21 cellular contexts compared by ENCODE assay signal in the genomic region with DNA sequence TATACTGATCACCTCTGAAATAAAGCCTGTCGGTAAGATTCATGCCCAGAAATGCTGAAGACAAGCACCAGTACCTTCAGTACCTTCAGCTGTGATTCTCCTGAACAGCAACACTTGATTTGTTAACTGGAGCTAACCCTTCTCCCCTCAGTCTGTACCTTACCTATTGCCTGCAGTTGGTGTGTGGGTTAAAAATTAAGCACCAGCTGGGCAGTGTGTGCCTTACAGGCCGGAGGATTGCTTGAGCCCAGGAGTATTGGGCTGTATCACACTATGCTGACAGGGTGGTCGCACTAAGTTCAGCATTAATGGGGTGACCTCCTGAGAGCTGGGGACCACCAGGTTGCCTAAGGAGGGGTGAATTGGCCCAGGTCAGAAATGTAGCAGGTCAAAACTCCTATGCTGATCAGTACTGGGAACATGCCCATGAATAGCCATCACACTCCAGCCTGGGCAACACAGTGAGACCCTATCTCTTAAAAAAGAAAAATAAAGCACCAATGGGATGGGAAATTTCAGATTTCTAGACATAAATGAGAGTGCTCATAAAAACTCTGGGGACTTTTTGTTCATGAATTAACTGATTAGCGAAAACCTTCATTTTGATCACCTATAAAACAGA.
DNase-seq lines count a peak whose midpoint lies in the region; ATAC-seq, FAIRE-seq and TF ChIP-seq lines count a peak whose summit lies in the region.
"Had no signal": no experiment of that assay in that cellular context is flagged by ENCODE, and none has a peak within 500 bp of the region (broad histone marks: within the 10 kb centered on the region; RNA-seq: fewer than 3 reads in every experiment).

No MANE protein-coding gene starts in this region.

- CTCF ChIA-PET in Panc1 (lab: Charles Lee) (no interaction called here), HepG2 (lab: Yijun Ruan, JAX; ENCODE audit: low intra/inter-chr PET ratio, low total read pairs) (no interaction called here)

- H2AFZ ChIP-seq in HepG2 (ENCODE audit: low read length) (no peak overlapping the region), osteoblast (ENCODE audit: low read length) (no peak overlapping the region)

- no peaks in the 10 kb centered on the region for H3K27me3 ChIP-seq in Panc1 (ENCODE audit: control insufficient read depth, insufficient read depth, low read length)
- no peaks in the 10 kb centered on the region for H3K27me3 ChIP-seq in HepG2 (ENCODE audit: control insufficient read depth in 1 of 2, insufficient read depth in 2 of 2, low read length in 2 of 2)
- H3K27me3 ChIP-seq in pancreas, result no peaks in the 10 kb centered on the region
- H3K27me3 ChIP-seq in osteoblast (ENCODE audit: insufficient read depth, low read length), result no peaks in the 10 kb centered on the region
- H3K27me3 ChIP-seq: BLaER1 treated with 17β-estradiol and CSF1 and Interleukin-3, amounts not matched to agents 10 nM and 100 nM had no signal

- no peak for TF ChIP-seq CTCF in CD14-positive monocyte (IDR thresholded peaks at IDR 0.05)
- TF ChIP-seq CTCF in Panc1 (IDR thresholded peaks at IDR 0.05), result no peak
- no peak for TF ChIP-seq CTCF in HepG2 (CRISPR knock-in tag; IDR thresholded peaks at IDR 0.05)
- no peak for TF ChIP-seq CTCF in pancreas (IDR thresholded peaks at IDR 0.05)
- no peak for TF ChIP-seq CTCF in osteoblast (IDR thresholded peaks at IDR 0.05; ENCODE audit: extremely low read depth, low read depth, low read length)

- DNase-seq in CD14-positive monocyte (ENCODE audit: low spot score) (no peak), Panc1 (ENCODE audit: low read depth, low spot score) (no peak), HepG2 (ENCODE audit: low spot score) (no peak), pancreas (no peak), DMS153 (lab: John Stamatoyannopoulos, UW) (no peak), osteoblast (ENCODE audit: insufficient read length, low spot score, missing footprints) (no peak), D341Med (ENCODE audit: low spot score) (no peak)
- DNase-seq: DND-41, HFFc6, MV-4-11, NCI-H187, NCI-H2107, NCI-H510A treated with DMSO at 0.1 percent for 48 hours, NCI-H82, OCI-M1, RPMI8226, SIG-M5 had no signal

- H4K20me1 ChIP-seq in HepG2 (ENCODE audit: insufficient read depth, low read length) (peaks cover 93% of the 10 kb centered on the region), osteoblast (ENCODE audit: insufficient read depth, low read length) (peaks cover 27% of the 10 kb centered on the region)

- peak overlapping the region in 6 of 7 donors; percentile 16 to 79 (median 44) for H3K27ac Mint-ChIP-seq in CD14-positive monocyte

- H3K4me1 ChIP-seq in Panc1 (ENCODE audit: control insufficient read depth, insufficient read depth, low read length), result peaks cover 9% of the 10 kb centered on the region; the same call in 1 of the 2 replicates
- H3K4me1 ChIP-seq in HepG2 (ENCODE audit: insufficient read depth, low read length), result peaks cover 29% of the 10 kb centered on the region; the same call in 1 of the 2 replicates
- no peaks in the 10 kb centered on the region for H3K4me1 ChIP-seq in pancreas
- H3K4me1 ChIP-seq in osteoblast (ENCODE audit: insufficient read depth, low read length), result no peaks in the 10 kb centered on the region

- H3K36me3 ChIP-seq in Panc1 (ENCODE audit: control insufficient read depth, insufficient read depth, low read length), result no peaks in the 10 kb centered on the region
- peaks cover 23 to 68% of the 10 kb centered on the region in 2 experiments for H3K36me3 ChIP-seq in HepG2 (replicated peaks in 1 of 2; ENCODE audit: control insufficient read depth in 1 of 2, insufficient read depth in 2 of 2, low read length in 2 of 2)
- H3K36me3 ChIP-seq in pancreas, result no peaks in the 10 kb centered on the region
- peaks cover 19% of the 10 kb centered on the region for H3K36me3 ChIP-seq in osteoblast (ENCODE audit: insufficient read depth, low read length)

- FAIRE-seq in HepG2 (lab: Jason Lieb, UNC) (no peak), pancreas (lab: Jason Lieb, UNC) (no peak)
- FAIRE-seq: A549, H54 had no signal

- 100% methylated on average over 3 of the region's 4 CpGs for WGBS in HepG2 (ENCODE audit: low lambda C conversion rate)
- 74 to 77% methylated on average over 4 of the region's 4 CpGs for WGBS in pancreas, 2 donors

- H3K9ac ChIP-seq in HepG2 (ENCODE audit: insufficient read depth, low read depth, low read length), result no peak overlapping the region
- H3K9ac ChIP-seq: BLaER1 treated with 17β-estradiol and CSF1 and Interleukin-3, amounts not matched to agents 10 nM and 100 nM; KMS-11 had no signal

- H3K27ac ChIP-seq in Panc1 (ENCODE audit: low read length), result no peak overlapping the region
- H3K27ac ChIP-seq in HepG2 (ENCODE audit: extremely low read length, insufficient read depth, low read length), result no peak overlapping the region
- H3K27ac ChIP-seq in pancreas, result no peak overlapping the region
- no peak overlapping the region for H3K27ac ChIP-seq in osteoblast (ENCODE audit: low read depth, low read length)
- H3K27ac ChIP-seq: BLaER1 treated with 17β-estradiol and CSF1 and Interleukin-3, amounts not matched to agents 10 nM and 100 nM; KMS-11 had no signal

- peaks cover 0 to 8% (median 5%) of the 10 kb centered on the region in 7 donors for H3K9me3 Mint-ChIP-seq in CD14-positive monocyte

- peaks cover 4% of the 10 kb centered on the region; the same call in 1 of the 2 replicates for H3K9me3 ChIP-seq in Panc1 (ENCODE audit: control insufficient read depth, insufficient read depth, low read depth, low read length)
- H3K9me3 ChIP-seq in HepG2 (ENCODE audit: low read length), result peaks cover 10% of the 10 kb centered on the region; the same call in 1 of the 2 replicates
- H3K9me3 ChIP-seq in pancreas, result no peaks in the 10 kb centered on the region
- no peaks in the 10 kb centered on the region for H3K9me3 ChIP-seq in osteoblast (ENCODE audit: low read depth, low read length)

- in situ Hi-C loops in Panc1 (cut with HindIII; ENCODE audit: low pct_unique_long_range_greater_than_20kb, low sequenced_read_pairs) (no loop called here), HepG2 (cut with HindIII; ENCODE audit: extremely low pct_ligation_motif_present, low pct_unique_long_range_greater_than_20kb) (no loop called here)

- intact Hi-C loops in CD14-positive monocyte (cut with micrococcal nuclease), result no loop called here
- intact Hi-C loops in Panc1 (cut with micrococcal nuclease; ENCODE audit: unreplicated experiment), result no loop called here
- intact Hi-C loops in HepG2 (cut with micrococcal nuclease; ENCODE audit: unreplicated experiment), result no loop called here
- intact Hi-C loops in pancreas (cut with DNase I), result no loop called here

- ATAC-seq in Panc1, result peak; percentile 49; the same call in 1 of the 2 replicates
- peak; percentile 55 for ATAC-seq in HepG2
- peak; percentile 53 to 73 (median 58) for ATAC-seq in pancreas

- TF ChIP-seq RAD21 in HepG2 (CRISPR knock-in tag; IDR thresholded peaks at IDR 0.05), result no peak

- H3K4me1 Mint-ChIP-seq in CD14-positive monocyte, result peaks cover 14% of the 10 kb centered on the region

- POLR2A ChIA-PET in Panc1 (lab: Charles Lee), result interaction anchor here (1.4 kb wide), 1 partner anchor 15 kb away, joined by 5 read pairs; no protein-coding TSS in a partner anchor
- POLR2A ChIA-PET in HepG2 (lab: Yijun Ruan, JAX), result no interaction called here

- TF ChIP-seq EP300 in HepG2 (IDR thresholded peaks at IDR 0.05; ENCODE audit: low read depth in 2 of 2, low read length in 2 of 2) (no peak), HepG2 (CRISPR knock-in tag; IDR thresholded peaks at IDR 0.05; ENCODE audit: borderline replicate concordance) (no peak)

- no peak overlapping the region for H3K4me2 ChIP-seq in HepG2 (ENCODE audit: low read depth, low read length)
- H3K4me2 ChIP-seq in osteoblast (ENCODE audit: insufficient read depth, low read length), result no peak overlapping the region
- H3K4me2 ChIP-seq: A549; BLaER1 treated with 17β-estradiol and CSF1 and Interleukin-3, amounts not matched to agents 10 nM and 100 nM; KMS-11 had no signal

- H3K4me3 Mint-ChIP-seq in CD14-positive monocyte, result no peak overlapping the region
- H3K4me3 Mint-ChIP-seq: HFFc6 had no signal

- BruUV-seq in Panc1 (replicated peaks; lab: Mats Ljungman, UMichigan), result no TSS peak
- BruUV-seq in HepG2 (replicated peaks; lab: Mats Ljungman, UMichigan), result no TSS peak

- peaks cover 25 to 42% of the 10 kb centered on the region in 2 donors for H3K36me3 Mint-ChIP-seq in CD14-positive monocyte

- no peaks in the 10 kb centered on the region for H3K27me3 Mint-ChIP-seq in CD14-positive monocyte (ENCODE audit: low read depth in 3 of 3)

- H3K4me3 ChIP-seq in Panc1 (ENCODE audit: low read depth in 2 of 2, low read length in 2 of 2) (no peak overlapping the region), HepG2 (replicated peaks in 1 of 3; ENCODE audit: insufficient read depth in 1 of 3, low read depth in 2 of 3, low read length in 3 of 3) (no peak overlapping the region), pancreas (no peak overlapping the region), osteoblast (ENCODE audit: insufficient read depth, low read length) (no peak overlapping the region)
- H3K4me3 ChIP-seq: A549; BLaER1 treated with 17β-estradiol and CSF1 and Interleukin-3, amounts not matched to agents 10 nM and 100 nM had no signal

- TF ChIP-seq POLR2A in HepG2 (IDR thresholded peaks at IDR 0.05; ENCODE audit: insufficient read depth in 1 of 2, low read depth in 2 of 2, low read length in 2 of 2), result 0 out of 4 replicates have a peak, but pooled peaks of 1 of the 2 experiments have one; percentile 20

- H3K79me2 ChIP-seq in HepG2 (ENCODE audit: insufficient read depth, low read length) (peaks cover 95% of the 10 kb centered on the region), osteoblast (ENCODE audit: insufficient read depth, low read length) (peaks cover 95% of the 10 kb centered on the region)

TF ChIP-seq in HepG2, 621 proteins besides CTCF, POLR2A, EP300 and RAD21:
- TF ChIP-seq ZNF138 (CRISPR knock-in tag; IDR thresholded peaks at IDR 0.05; ENCODE audit: low read depth), result no peak
- TF ChIP-seq ZNF121 (CRISPR knock-in tag; IDR thresholded peaks at IDR 0.05), result peak; percentile 94
- TF ChIP-seq ZNF777 (CRISPR knock-in tag; IDR thresholded peaks at IDR 0.05), result no peak
- TF ChIP-seq TBX2 (CRISPR knock-in tag; IDR thresholded peaks at IDR 0.05; ENCODE audit: borderline replicate concordance), result peak; percentile 18; the same call in 1 of the 2 replicates
- TF ChIP-seq, protein P1, sequence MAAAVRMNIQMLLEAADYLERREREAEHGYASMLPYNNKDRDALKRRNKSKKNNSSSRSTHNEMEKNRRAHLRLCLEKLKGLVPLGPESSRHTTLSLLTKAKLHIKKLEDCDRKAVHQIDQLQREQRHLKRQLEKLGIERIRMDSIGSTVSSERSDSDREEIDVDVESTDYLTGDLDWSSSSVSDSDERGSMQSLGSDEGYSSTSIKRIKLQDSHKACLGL (CRISPR knock-in tag; IDR thresholded peaks at IDR 0.05), result no peak
- peak; percentile 95 for TF ChIP-seq RBM22 (optimal IDR thresholded peaks at IDR 0.05; ENCODE audit: low read length)
- TF ChIP-seq POLR2G (IDR thresholded peaks at IDR 0.05; ENCODE audit: low read depth, low read length), result 0 out of 2 replicates have a peak, but pooled peaks have one; percentile 43
- no peak for TF ChIP-seq SMAD3 (CRISPR knock-in tag; IDR thresholded peaks at IDR 0.05)
- TF ChIP-seq PAF1 (CRISPR knock-in tag; IDR thresholded peaks at IDR 0.05), result peak; percentile 85; the same call in 1 of the 2 replicates
- no peak for TF ChIP-seq KDM4B (CRISPR knock-in tag; IDR thresholded peaks at IDR 0.05)
- no peak for TF ChIP-seq DNMT3B (CRISPR knock-in tag; conservative IDR thresholded peaks at IDR 0.05)
TF ChIP-seq in HepG2: peak in this region for 5.
